Comparison of ENCODE assay signal across 9 cellular contexts in genomic region chr9:88950341-88951141, GRCh38. TPM values are rescaled to one million over a fixed set of nuclear protein-coding genes. Genes with fewer than 3 reads are reported as not detected.
DNase-seq lines count a peak whose midpoint lies in the region; ATAC-seq and TF ChIP-seq lines count a peak whose summit lies in the region.
"Had no signal": no experiment of that assay in that cellular context is flagged by ENCODE, and none has a peak within 500 bp of the region (broad histone marks: within the 10 kb centered on the region; RNA-seq: fewer than 3 reads in every experiment).

No MANE protein-coding gene starts in this region.

- no peaks in the 10 kb centered on the region for H3K36me3 ChIP-seq in SJSA1

- H3K27me3 ChIP-seq in SJSA1 (replicated peaks), result no peaks in the 10 kb centered on the region

- H3K4me3 ChIP-seq in SJSA1 (no peak overlapping the region), fibroblast of villous mesenchyme (ENCODE audit: low read depth, low read length) (no peak overlapping the region), skeletal muscle cell (ENCODE audit: low read depth, low read length) (no peak overlapping the region)

- DNase-seq in GM04503 (ENCODE audit: low read depth), result peak; percentile 39
- DNase-seq in SJSA1 (ENCODE audit: low read depth in 1 of 2, low spot score in 2 of 2), result peak in 1 of 2 experiments; percentile 84
- peak; percentile 90 for DNase-seq in fibroblast of villous mesenchyme (ENCODE audit: low read depth)
- peak; percentile 59 for DNase-seq in skeletal muscle cell (ENCODE audit: low read depth)
- no peak for DNase-seq in cerebellar nuclear complex (lab: John Stamatoyannopoulos, UW)
- no peak for DNase-seq in RKO (ENCODE audit: low spot score)
- DNase-seq: activated T-cell treated with anti-CD3 and anti-CD28 coated beads, Interleukin-2, amount 50 U/mL, for 1 hour had no signal

- peaks cover 57% of the 10 kb centered on the region for H3K4me1 ChIP-seq in SJSA1 (replicated peaks)

- no peak for ATAC-seq in HG03135 (IDR thresholded peaks at IDR 0.05; ENCODE audit: unreplicated experiment)
- no peak for ATAC-seq in GM18511 (IDR thresholded peaks at IDR 0.05; ENCODE audit: unreplicated experiment)

- peak overlapping the region; percentile 39 for H3K27ac ChIP-seq in SJSA1

- no peaks in the 10 kb centered on the region for H3K9me3 ChIP-seq in SJSA1 (replicated peaks)

- no peak for TF ChIP-seq CTCF in fibroblast of villous mesenchyme (IDR thresholded peaks at IDR 0.05; ENCODE audit: insufficient read depth, low read depth, low read length)

RNA-seq across cellular contexts. Expression of gene S1PR3, which starts 40.7 kb away (rescaled TPM):
- total RNA-seq in SJSA1 (2014; rRNA removed; shearing (Covaris generic)), result 12.5 and 25.8 TPM in 2 replicates
- total RNA-seq in fibroblast of villous mesenchyme, result 102 and 279 TPM in 2 replicates

Comparison
In these comparisons a context has a peak if more than half of its experiments do, and no peak if none do; other contexts are left out.
1. DNase-seq: peak in GM04503 (single experiment), fibroblast of villous mesenchyme (single experiment) and skeletal muscle cell (single experiment); none in cerebellar nuclear complex (0 of 2) and RKO (single experiment).